Comparison of ENCODE assay signal across 20 cellular contexts in the genomic region with DNA sequence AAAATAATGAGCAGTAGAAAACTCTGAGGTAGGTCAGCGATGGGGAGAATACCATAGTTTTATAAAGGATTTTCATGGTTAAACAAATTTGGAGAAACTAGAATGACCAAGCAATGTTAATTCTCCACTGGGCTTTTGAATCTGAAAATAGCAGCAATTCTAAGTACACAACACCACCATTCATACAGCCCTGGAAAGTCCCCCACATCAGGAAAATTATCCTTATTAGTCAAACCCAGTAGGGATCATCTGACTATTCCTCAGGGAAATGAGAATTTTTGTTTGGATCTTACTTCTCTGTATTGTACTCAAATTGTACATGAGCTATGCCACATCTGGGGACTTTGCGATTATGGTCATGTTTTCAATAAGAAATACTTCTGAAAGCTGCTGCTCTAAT. TPM values are rescaled to one million over a fixed set of nuclear protein-coding genes. Genes with fewer than 3 reads are reported as not detected.
A peak's percentile ranks its signal among the peaks of the same experiment; 100 is the strongest.
DNase-seq lines count a peak whose midpoint lies in the region; ATAC-seq and TF ChIP-seq lines count a peak whose summit lies in the region.
"Had no signal": no experiment of that assay in that cellular context is flagged by ENCODE, and none has a peak within 500 bp of the region (broad histone marks: within the 10 kb centered on the region; RNA-seq: fewer than 3 reads in every experiment).

No MANE protein-coding gene starts in this region.

- H3K9me3 ChIP-seq in SJCRH30 (replicated peaks), result no peaks in the 10 kb centered on the region
- H3K9me3 ChIP-seq: BLaER1 treated with 17β-estradiol and CSF1 and Interleukin-3, amounts not matched to agents 10 nM and 100 nM had no signal

- intact Hi-C loops in sciatic nerve (cut with DNase I), result no loop called here

- DNase-seq in NCI-H69 (lab: John Stamatoyannopoulos, UW) (peak; percentile 24), brain microvascular endothelial cell (no peak), globus pallidus (ENCODE audit: low spot score) (peak; percentile 17), sciatic nerve (ENCODE audit: low spot score) (no peak), SJCRH30 (no peak), mesenteric fat pad (ENCODE audit: low spot score) (no peak)
- DNase-seq in stimulated activated CD4-positive, alpha-beta T cell treated with anti-CD3 and anti-CD28 coated beads, Interleukin-15, amount 100 ng/mL, for 24 hours, result no peak
- DNase-seq: activated CD8-positive, alpha-beta T cell treated with anti-CD3 and anti-CD28 coated beads, Interleukin-2, amount 10 ng/mL, durations not matched to agents 7 days and 5 days; activated T-cell treated with anti-CD3 and anti-CD28 coated beads for 4 hours; H9; Kasumi-1; NCI-H1092; NCI-H187; NCI-H526; stimulated activated CD4-positive, alpha-beta T cell treated with anti-CD3 and anti-CD28 coated beads, Interleukin-4, amount 100 ng/mL, for 24 hours; stimulated activated naive B cell treated with anti-CD40 and anti-IgM and Interleukin-4, amounts not matched to agents 10 μg/mL and 1 μg/mL and 100 μg/mL, for 72 hours; T-helper 2 cell had no signal

- H3K4me1 ChIP-seq in SJCRH30, result no peaks in the 10 kb centered on the region

- H3K36me3 ChIP-seq in brain microvascular endothelial cell (replicated peaks), result peaks cover 7% of the 10 kb centered on the region
- H3K36me3 ChIP-seq in SJCRH30, result no peaks in the 10 kb centered on the region
- H3K36me3 ChIP-seq: BLaER1 treated with 17β-estradiol and CSF1 and Interleukin-3, amounts not matched to agents 10 nM and 100 nM had no signal

- peak; percentile 53 for ATAC-seq in sciatic nerve
- no peak for ATAC-seq in GM21526 (IDR thresholded peaks at IDR 0.05; ENCODE audit: low FRiP score, unreplicated experiment)
- ATAC-seq: activated CD8-positive, alpha-beta T cell treated with anti-CD3 and anti-CD28 coated beads, Interleukin-2, amount 10 ng/mL, durations not matched to agents 7 days and 5 days; Panc1; stimulated activated naive B cell treated with anti-CD40 and anti-IgM and Interleukin-4, amounts not matched to agents 10 μg/mL and 1 μg/mL and 100 μg/mL, for 72 hours had no signal

- no peak for TF ChIP-seq CTCF in brain microvascular endothelial cell (IDR thresholded peaks at IDR 0.05; ENCODE audit: low read depth, low read length, missing control alignments)

- in situ Hi-C loops in brain microvascular endothelial cell (cut with HindIII; ENCODE audit: low pct_ligation_motif_present, low sequenced_read_pairs), result no loop called here

- H3K27ac ChIP-seq in brain microvascular endothelial cell, result peak overlapping the region; percentile 35
- H3K27ac ChIP-seq in SJCRH30, result no peak overlapping the region
- H3K27ac ChIP-seq: BLaER1 treated with 17β-estradiol and CSF1 and Interleukin-3, amounts not matched to agents 10 nM and 100 nM had no signal

- H3K4me3 ChIP-seq in brain microvascular endothelial cell (ENCODE audit: low read depth, low read length), result no peak overlapping the region
- H3K4me3 ChIP-seq in SJCRH30, result no peak overlapping the region
- H3K4me3 ChIP-seq: BLaER1 treated with 17β-estradiol and CSF1 and Interleukin-3, amounts not matched to agents 10 nM and 100 nM had no signal

- H3K27me3 ChIP-seq in brain microvascular endothelial cell (replicated peaks) (no peaks in the 10 kb centered on the region), SJCRH30 (no peaks in the 10 kb centered on the region; the same call in 1 of the 2 replicates)
- H3K27me3 ChIP-seq: BLaER1 treated with 17β-estradiol and CSF1 and Interleukin-3, amounts not matched to agents 10 nM and 100 nM had no signal

RNA-seq across cellular contexts. Expression of a gene that starts 45.9 kb away (rescaled TPM):
- total RNA-seq in sciatic nerve, result 15.2 TPM
- total RNA-seq in SJCRH30 (2014; rRNA removed; shearing (Covaris generic)), result 0.18 and 0.46 TPM in 2 replicates
- total RNA-seq in mesenteric fat pad, result 4.8 TPM
- total RNA-seq: activated CD8-positive, alpha-beta T cell treated with anti-CD3 and anti-CD28 coated beads, Interleukin-2, amount 10 ng/mL, durations not matched to agents 7 days and 5 days had no signal

Comparison
In these comparisons a context has a peak if more than half of its experiments do, and no peak if none do; other contexts are left out.
1. DNase-seq: peak in NCI-H69 (single experiment) and globus pallidus (single experiment); none in brain microvascular endothelial cell (single experiment), sciatic nerve (single experiment), SJCRH30 (0 of 2), stimulated activated CD4-positive, alpha-beta T cell treated with anti-CD3 and anti-CD28 coated beads, Interleukin-15, amount 100 ng/mL, for 24 hours (single experiment) and mesenteric fat pad (single experiment).